ENCODE assay signal across 9 cellular contexts in genomic region chr5:150946351-150946905, GRCh38. TPM values are rescaled to one million over a fixed set of nuclear protein-coding genes. Genes with fewer than 3 reads are reported as not detected.
DNase-seq lines count a peak whose midpoint lies in the region; ATAC-seq and TF ChIP-seq lines count a peak whose summit lies in the region.
"Had no signal": no experiment of that assay in that cellular context is flagged by ENCODE, and none has a peak within 500 bp of the region (broad histone marks: within the 10 kb centered on the region; RNA-seq: fewer than 3 reads in every experiment).

No MANE protein-coding gene starts in this region.

- no peak for TF ChIP-seq CTCF in kidney epithelial cell (IDR thresholded peaks at IDR 0.05; ENCODE audit: insufficient read depth, low read length, poor library complexity, severe bottlenecking)

- peak; percentile 69 for DNase-seq in HK-2 (ENCODE audit: unreplicated experiment)
- DNase-seq in kidney epithelial cell (ENCODE audit: low read depth): peak; percentile 53
- DNase-seq in stimulated activated CD8-positive, alpha-beta memory T cell treated with anti-CD3 and anti-CD28 coated beads, Interleukin-4, amount 100 ng/mL, for 48 hours: no peak
- DNase-seq in GDM1 (lab: John Stamatoyannopoulos, UW): no peak
- DNase-seq in NAMALWA (ENCODE audit: low spot score): no peak
- DNase-seq: SIG-M5 had no signal

- no peaks in the 10 kb centered on the region for H3K36me3 ChIP-seq in kidney epithelial cell (ENCODE audit: control insufficient read depth, insufficient read depth, low read length)

- ATAC-seq in GM21529 (IDR thresholded peaks at IDR 0.05; ENCODE audit: unreplicated experiment): no peak

- peak overlapping the region; percentile 60 for H3K4me3 ChIP-seq in kidney epithelial cell (ENCODE audit: low read depth, low read length)
- peak overlapping the region; percentile 19 to 45 (median 37) for H3K4me3 ChIP-seq in skin epidermis

- H3K27ac ChIP-seq in cingulate gyrus (ENCODE audit: low read depth, low read length) (peak overlapping the region; percentile 85), skin epidermis (peak overlapping the region in 18 of 21 experiments; percentile 43 to 90 (median 76))

- H3K27me3 ChIP-seq in kidney epithelial cell (ENCODE audit: control insufficient read depth, insufficient read depth, low read length): no peaks in the 10 kb centered on the region

RNA-seq across cellular contexts. Expression of gene ZNF300, which starts 41.6 kb away (rescaled TPM):
- 8.5 and 9.2 TPM in 2 replicates for total RNA-seq in kidney epithelial cell

Comparison
In these comparisons a context has a peak if more than half of its experiments do, and no peak if none do; other contexts are left out.
1. DNase-seq: peak in HK-2 (single experiment) and kidney epithelial cell (single experiment); none in stimulated activated CD8-positive, alpha-beta memory T cell treated with anti-CD3 and anti-CD28 coated beads, Interleukin-4, amount 100 ng/mL, for 48 hours (single experiment), GDM1 (single experiment) and NAMALWA (single experiment).